Comparison of ENCODE assay signal across 8 cellular contexts in genomic region chrX:70289793-70290770, GRCh38. TPM values are rescaled to one million over a fixed set of nuclear protein-coding genes. Genes with fewer than 3 reads are reported as not detected.
DNase-seq lines count a peak whose midpoint lies in the region; ATAC-seq and TF ChIP-seq lines count a peak whose summit lies in the region.

TSS of gene KIF4A (plus strand) at chrX:70290104. CDS start at chrX:70290459, 355 bp downstream.
TSS of gene PDZD11 (minus strand) at chrX:70289927. CDS start at chrX:70289341, 586 bp downstream.

- TF ChIP-seq CTCF in WTC11 (IDR thresholded peaks at IDR 0.05) = no peak
- no peak for TF ChIP-seq CTCF in cardiac fibroblast (IDR thresholded peaks at IDR 0.05; ENCODE audit: low read depth, low read length)

- H3K27ac Mint-ChIP-seq in WTC11 = peak within 1 kb of the TSS; percentile 86

- in situ Hi-C loops in ACHN (cut with HindIII; ENCODE audit: low pct_ligation_motif_present, low pct_unique_long_range_greater_than_20kb, low sequenced_read_pairs) = no loop called here

- peak; percentile 79 for DNase-seq in ACHN
- peak; percentile 68 for DNase-seq in NCI-H2171 treated with DMSO at 0.1 percent for 48 hours (lab: John Stamatoyannopoulos, UW)
- peak; percentile 78 for DNase-seq in WTC11 (ENCODE audit: low spot score)
- peak; percentile 83 for DNase-seq in cardiac fibroblast (ENCODE audit: low read depth in 2 of 2)
- DNase-seq in inferior parietal cortex (ENCODE audit: extremely low spot score) = peak; percentile 61
- DNase-seq in stimulated activated CD4-positive, alpha-beta T cell treated with anti-CD3 and anti-CD28 coated beads, Interleukin-12 subunit alpha, Interleukin-12 subunit beta, amount 100 ng/mL, for 24 hours (ENCODE audit: low read depth in 2 of 2) = peak; percentile 47 to 68

- no peaks in the 10 kb centered on the region for H3K9me3 Mint-ChIP-seq in WTC11

- no peaks in the 10 kb centered on the region for H3K27me3 Mint-ChIP-seq in WTC11 (ENCODE audit: low read depth)

- peak within 1 kb of the TSS; percentile 96 for H3K4me3 Mint-ChIP-seq in WTC11

- peak within 1 kb of the TSS; percentile 69 to 78 for H3K4me3 ChIP-seq in cardiac fibroblast (replicated peaks in 1 of 2; ENCODE audit: low read depth in 2 of 2, low read length in 2 of 2)

- CTCF ChIA-PET in WTC11 (lab: Charles Lee) = interaction anchor here (0.9 to 1.1 kb wide), 5 partner anchors 16 to 165 kb away, joined by 3 to 6 read pairs (median 3); partner anchors contain the start of gene IGBP1

- peaks cover 12% of the 10 kb centered on the region for H3K4me1 Mint-ChIP-seq in WTC11

- POLR2A ChIA-PET in WTC11 (lab: Charles Lee) = interaction anchor here (1.1 kb wide), 1 partner anchor 219 kb away, joined by 3 read pairs; no protein-coding TSS in a partner anchor

- H3K36me3 Mint-ChIP-seq in WTC11 = peaks cover 19% of the 10 kb centered on the region

- ATAC-seq in GM18858 (IDR thresholded peaks at IDR 0.05; ENCODE audit: unreplicated experiment) (peak; percentile 94), HG03066 (IDR thresholded peaks at IDR 0.05; ENCODE audit: low read depth, unreplicated experiment) (peak; percentile 98), WTC11 (peak; percentile 98)

TF ChIP-seq in WTC11, 78 proteins besides CTCF, POLR2A, EP300 and RAD21:
- TF ChIP-seq NFYB (CRISPR knock-in tag; conservative IDR thresholded peaks at IDR 0.05; ENCODE audit: low read depth) (peak; percentile 35; the same call in 1 of the 2 replicates), ETV6 (CRISPR knock-in tag; IDR thresholded peaks at IDR 0.05) (0 out of 2 replicates have a peak, but pooled peaks have one; percentile 31), MYBL2 (CRISPR knock-in tag; IDR thresholded peaks at IDR 0.05) (peak; percentile 99), SOX15 (CRISPR knock-in tag; IDR thresholded peaks at IDR 0.05) (no peak), MXD4 (CRISPR knock-in tag; IDR thresholded peaks at IDR 0.05; ENCODE audit: borderline replicate concordance) (no peak), RELA (CRISPR knock-in tag; IDR thresholded peaks at IDR 0.05; ENCODE audit: borderline replicate concordance) (no peak), NFE2L1 (CRISPR knock-in tag; IDR thresholded peaks at IDR 0.05) (no peak), CREB1 (CRISPR knock-in tag; IDR thresholded peaks at IDR 0.05) (no peak), IRF1 (CRISPR knock-in tag; IDR thresholded peaks at IDR 0.05) (no peak), ZSCAN18 (CRISPR knock-in tag; IDR thresholded peaks at IDR 0.05) (no peak), TEAD1 (CRISPR knock-in tag; IDR thresholded peaks at IDR 0.05) (no peak), ZNF512 (CRISPR knock-in tag; IDR thresholded peaks at IDR 0.05; ENCODE audit: borderline replicate concordance) (no peak), CBFB (CRISPR knock-in tag; IDR thresholded peaks at IDR 0.05; ENCODE audit: low read depth) (no peak), E2F4 (CRISPR knock-in tag; IDR thresholded peaks at IDR 0.05; ENCODE audit: borderline replicate concordance, low read depth) (peak; percentile 81), EMX1 (CRISPR knock-in tag; IDR thresholded peaks at IDR 0.05) (no peak), ZNF396 (CRISPR knock-in tag; IDR thresholded peaks at IDR 0.05; ENCODE audit: borderline replicate concordance) (no peak), E2F1 (CRISPR knock-in tag; IDR thresholded peaks at IDR 0.05) (no peak), TEAD4 (CRISPR knock-in tag; IDR thresholded peaks at IDR 0.05) (no peak), SP1 (CRISPR knock-in tag; conservative IDR thresholded peaks at IDR 0.05) (0 out of 2 replicates have a peak, but pooled peaks have one; percentile 13), E2F5 (CRISPR knock-in tag; IDR thresholded peaks at IDR 0.05) (no peak), ZNF416 (CRISPR knock-in tag; IDR thresholded peaks at IDR 0.05) (no peak), TCF7 (CRISPR knock-in tag; IDR thresholded peaks at IDR 0.05; ENCODE audit: low read depth) (no peak), ZMAT4 (CRISPR knock-in tag; IDR thresholded peaks at IDR 0.05) (no peak), SMAD3 (CRISPR knock-in tag; IDR thresholded peaks at IDR 0.05; ENCODE audit: borderline replicate concordance) (no peak)

RNA-seq across cellular contexts. Expression of gene KIF4A, which starts in this region (rescaled TPM):
- total RNA-seq in WTC11 (2021) = 34.9 to 36.2 TPM (median 35.5 TPM) in 3 replicates

RNA-seq across cellular contexts. Expression of gene PDZD11, which starts in this region (rescaled TPM):
- total RNA-seq in WTC11 (2021) = 27.0 to 32.2 TPM (median 27.8 TPM) in 3 replicates

Comparison
In these comparisons a context has a peak if more than half of its experiments do, and no peak if none do; other contexts are left out.
1. Peak in every context shown above with its lines: DNase-seq, ATAC-seq and H3K4me3 ChIP-seq.